Comparison of ENCODE assay signal across 23 cellular contexts in the genomic region with DNA sequence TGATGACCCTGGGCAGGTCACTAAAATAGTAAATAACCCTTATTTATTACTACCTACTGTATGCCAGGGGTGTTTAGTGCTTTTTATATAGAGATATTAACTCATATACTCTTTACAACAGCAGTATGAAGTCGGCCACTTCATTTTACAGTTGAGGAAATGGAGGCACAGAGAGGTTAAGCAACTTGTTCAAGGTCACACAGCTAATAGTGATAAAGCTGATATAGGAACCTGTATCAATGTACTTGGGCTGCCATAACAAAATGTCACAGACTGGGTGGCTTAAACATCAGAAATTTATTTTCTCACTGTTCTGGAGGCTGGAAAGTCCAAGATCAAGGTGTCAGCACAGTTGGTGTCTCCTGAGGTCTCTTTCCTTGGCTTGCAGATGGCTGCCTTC.
DNase-seq lines count a peak whose midpoint lies in the region; ATAC-seq, FAIRE-seq and TF ChIP-seq lines count a peak whose summit lies in the region.
"Had no signal": no experiment of that assay in that cellular context is flagged by ENCODE, and none has a peak within 500 bp of the region (broad histone marks: within the 10 kb centered on the region; RNA-seq: fewer than 3 reads in every experiment).

No MANE protein-coding gene starts in this region.

- H3K4me3 ChIP-seq in A549 (no peak overlapping the region), HEK293 (ENCODE audit: low read depth, low read length) (no peak overlapping the region), H1 (ENCODE audit: extremely low read depth in 1 of 4, insufficient read depth in 2 of 4, low read depth in 3 of 4, low read length in 4 of 4) (no peak overlapping the region), neural progenitor cell (no peak overlapping the region)
- H3K4me3 ChIP-seq: BLaER1 treated with 17β-estradiol and CSF1 and Interleukin-3, amounts not matched to agents 10 nM and 100 nM; GM12878 had no signal

- H2BK15ac ChIP-seq in H1 (ENCODE audit: low read length): no peak overlapping the region

- FAIRE-seq in A549 (lab: Jason Lieb, UNC): no peak
- FAIRE-seq in H1 (lab: Jason Lieb, UNC): peak; percentile 48
- FAIRE-seq: A204.1, D721Med, GM12878, GM12892, GM19239 had no signal

- CTCF ChIA-PET in A549 (lab: Yijun Ruan, JAX): interaction anchor here (1.2 kb wide), 1 partner anchor 13 kb away, joined by 3 read pairs; no protein-coding TSS in a partner anchor
- CTCF ChIA-PET in HEK293 (lab: Yijun Ruan, JAX): no interaction called here
- CTCF ChIA-PET in H1 (lab: Charles Lee; ENCODE audit: partially characterized antibody): interaction anchor here (1.0 to 1.4 kb wide), 2 partner anchors 8 to 9 kb away, joined by 3 to 6 read pairs; no protein-coding TSS in a partner anchor

- TF ChIP-seq CTCF in A549 (IDR thresholded peaks at IDR 0.05): no peak
- no peak for TF ChIP-seq CTCF in HEK293 (tag by site-specific recombination; IDR thresholded peaks at IDR 0.05)
- no peak for TF ChIP-seq CTCF in H1 (IDR thresholded peaks at IDR 0.05; ENCODE audit: control extremely low read depth in 1 of 3, insufficient read depth in 1 of 3, low read depth in 1 of 3, low read length in 3 of 3)
- TF ChIP-seq CTCF in neural progenitor cell (IDR thresholded peaks at IDR 0.05): no peak
- TF ChIP-seq CTCF in GM13977 (IDR thresholded peaks at IDR 0.05; ENCODE audit: extremely low read depth, insufficient read depth, missing control alignments): no peak

- DNase-seq in A549 (ENCODE audit: low read depth in 1 of 2, low spot score in 1 of 2) (no peak), H1 (ENCODE audit: low read depth in 1 of 2, low spot score in 2 of 2) (no peak), neural progenitor cell (ENCODE audit: low spot score) (no peak), GM13977 (ENCODE audit: low spot score) (no peak), SIG-M5 (lab: John Stamatoyannopoulos, UW) (no peak)
- DNase-seq: 8988T; AML-193; Caco-2; Calu3; CD4-positive, alpha-beta T cell; CD8-positive, alpha-beta T cell; DMS79 treated with DMSO at 0.1 percent for 48 hours; GDM1 had no signal

- H3F3A ChIP-seq in neural progenitor cell (ENCODE audit: low read depth): peaks cover 13% of the 10 kb centered on the region

- no peak overlapping the region for H2BK120ac ChIP-seq in H1 (replicated peaks; ENCODE audit: low read depth, low read length)

- no peak overlapping the region for H2BK12ac ChIP-seq in H1 (ENCODE audit: low read depth, low read length)

- no peaks in the 10 kb centered on the region for H3K23me2 ChIP-seq in H1 (ENCODE audit: low read depth, low read length)

- H2AK5ac ChIP-seq in H1 (ENCODE audit: low read depth, low read length): no peak overlapping the region

- POLR2A ChIA-PET in A549 (lab: Yijun Ruan, JAX) (no interaction called here), HEK293 (lab: Yijun Ruan, JAX) (no interaction called here), H1 (lab: Charles Lee; ENCODE audit: partially characterized antibody) (no interaction called here)

- WGBS in A549 (ENCODE audit: missing lambda C conversion rate): 5% methylated on average over 1 of the region's 1 CpG
- WGBS in H1 (ENCODE audit: extremely low coverage in 1 of 2, insufficient coverage in 1 of 2, insufficient read length in 1 of 2, insufficient replicate concordance in 2 of 2, low coverage in 1 of 2, low lambda C conversion rate in 2 of 2, missing lambda C conversion rate in 1 of 2), 2 experiments: 87% methylated on average over 1 of the region's 1 CpG; no CpG with 5 or more reads in 1 of the 2 experiments

- H3K27me3 ChIP-seq in H1 (replicated peaks in 1 of 4; ENCODE audit: control insufficient read depth in 3 of 4, extremely low read depth in 1 of 4, insufficient read depth in 3 of 4, low read length in 3 of 4) (no peaks in the 10 kb centered on the region), neural progenitor cell (peaks cover 37% of the 10 kb centered on the region)
- H3K27me3 ChIP-seq: BLaER1 treated with 17β-estradiol and CSF1 and Interleukin-3, amounts not matched to agents 10 nM and 100 nM had no signal

- H3K79me2 ChIP-seq in H1 (ENCODE audit: control insufficient read depth in 1 of 2, insufficient read depth in 2 of 2, low read length in 2 of 2) (no peaks in the 10 kb centered on the region), neural progenitor cell (ENCODE audit: low read depth) (no peaks in the 10 kb centered on the region)

- H3K18ac ChIP-seq in H1 (ENCODE audit: extremely low read depth, low read length): no peak overlapping the region

- H3K36me3 ChIP-seq in HEK293 (ENCODE audit: control insufficient read depth in 2 of 2, insufficient read depth in 1 of 2, low read length in 2 of 2): no peaks in the 10 kb centered on the region
- no peaks in the 10 kb centered on the region for H3K36me3 ChIP-seq in H1 (ENCODE audit: control insufficient read depth in 2 of 4, insufficient read depth in 4 of 4, low read length in 3 of 4)
- no peaks in the 10 kb centered on the region for H3K36me3 ChIP-seq in neural progenitor cell

- no peak for TF ChIP-seq POLR2A in A549 (IDR thresholded peaks at IDR 0.05; ENCODE audit: low read length)
- TF ChIP-seq POLR2A in H1 (IDR thresholded peaks at IDR 0.05; ENCODE audit: control extremely low read depth in 1 of 2, low read depth in 2 of 2, low read length in 2 of 2): no peak

- in situ Hi-C loops in GM13977 (cut with MboI; ENCODE audit: low pct_unique_long_range_greater_than_20kb, low sequenced_read_pairs, unreplicated experiment): no loop called here

- H3K9ac ChIP-seq in H1 (replicated peaks in 1 of 4; ENCODE audit: extremely low read depth in 1 of 4, low read depth in 3 of 4, low read length in 3 of 4) (no peak overlapping the region), neural progenitor cell (no peak overlapping the region)
- H3K9ac ChIP-seq: BLaER1 treated with 17β-estradiol and CSF1 and Interleukin-3, amounts not matched to agents 10 nM and 100 nM had no signal

- TF ChIP-seq EP300 in A549 (IDR thresholded peaks at IDR 0.05) (no peak), H1 (IDR thresholded peaks at IDR 0.05; ENCODE audit: borderline replicate concordance in 1 of 2, low read depth in 2 of 2, low read length in 2 of 2) (no peak)

- H4K5ac ChIP-seq in H1 (ENCODE audit: insufficient read length, low read depth, low read length): no peak overlapping the region

- no peak overlapping the region for H2BK20ac ChIP-seq in H1 (ENCODE audit: low read length)

- H3K4me3 Mint-ChIP-seq in neural progenitor cell: peak overlapping the region; percentile 58
- H3K4me3 Mint-ChIP-seq: B cell; CD4-positive, alpha-beta T cell; CD8-positive, alpha-beta T cell had no signal

- H3K79me1 ChIP-seq in H1 (ENCODE audit: low read depth, low read length): no peaks in the 10 kb centered on the region

- H3K36me3 Mint-ChIP-seq in neural progenitor cell: peaks cover 8% of the 10 kb centered on the region

- no peak overlapping the region for H3K4ac ChIP-seq in H1 (replicated peaks; ENCODE audit: insufficient read length, low read depth, low read length)

- peaks cover 18% of the 10 kb centered on the region for H3K27me3 Mint-ChIP-seq in neural progenitor cell (ENCODE audit: insufficient read depth, low read depth)
- H3K27me3 Mint-ChIP-seq: B cell; CD4-positive, alpha-beta T cell had no signal

- no peaks in the 10 kb centered on the region for H3K9me3 ChIP-seq in A549
- no peaks in the 10 kb centered on the region for H3K9me3 ChIP-seq in HEK293 (ENCODE audit: control insufficient read depth, insufficient read depth, low read depth, low read length)
- no peaks in the 10 kb centered on the region for H3K9me3 ChIP-seq in H1 (ENCODE audit: insufficient read depth in 2 of 2, low read depth in 1 of 2, low read length in 1 of 2)
- no peaks in the 10 kb centered on the region for H3K9me3 ChIP-seq in neural progenitor cell (ENCODE audit: low read depth)
- H3K9me3 ChIP-seq: Caco-2 had no signal

- H3K27ac Mint-ChIP-seq in neural progenitor cell: no peak overlapping the region
- H3K27ac Mint-ChIP-seq: B cell; CD4-positive, alpha-beta T cell; CD8-positive, alpha-beta T cell had no signal

- peaks cover 37% of the 10 kb centered on the region for H3K4me1 Mint-ChIP-seq in neural progenitor cell
- H3K4me1 Mint-ChIP-seq: B cell had no signal

- no peak overlapping the region for H4K91ac ChIP-seq in H1 (replicated peaks; ENCODE audit: insufficient read length, low read length)

- H3K23ac ChIP-seq in H1 (ENCODE audit: insufficient read length): no peak overlapping the region

- H4K20me1 ChIP-seq in H1 (replicated peaks in 1 of 2; ENCODE audit: control insufficient read depth in 1 of 2, insufficient read depth in 2 of 2, low read length in 2 of 2) (peaks cover 0 to 5% of the 10 kb centered on the region in 2 experiments), neural progenitor cell (ENCODE audit: low read depth) (peaks cover 21% of the 10 kb centered on the region)
- H4K20me1 ChIP-seq: BLaER1 treated with 17β-estradiol and CSF1 and Interleukin-3, amounts not matched to agents 10 nM and 100 nM had no signal

- ATAC-seq in A549 (no peak), GM21367 (IDR thresholded peaks at IDR 0.05; ENCODE audit: unreplicated experiment) (no peak)
- ATAC-seq: CD8-positive, alpha-beta T cell; GM12878 had no signal

- H3K56ac ChIP-seq in H1 (replicated peaks; ENCODE audit: insufficient read length, low read depth, low read length): no peak overlapping the region

- H3K9me3 Mint-ChIP-seq in neural progenitor cell: peaks cover 7% of the 10 kb centered on the region
- H3K9me3 Mint-ChIP-seq: CD4-positive, alpha-beta T cell had no signal

- no peak overlapping the region for H3K4me2 ChIP-seq in A549
- no peak overlapping the region for H3K4me2 ChIP-seq in H1 (ENCODE audit: insufficient read depth in 1 of 2, low read depth in 2 of 2, low read length in 2 of 2)
- no peak overlapping the region for H3K4me2 ChIP-seq in neural progenitor cell
- H3K4me2 ChIP-seq: BLaER1 treated with 17β-estradiol and CSF1 and Interleukin-3, amounts not matched to agents 10 nM and 100 nM had no signal

- H4K8ac ChIP-seq in H1 (ENCODE audit: extremely low read depth, insufficient read depth, low read length): no peak overlapping the region

- H3K4me1 ChIP-seq in A549 (no peaks in the 10 kb centered on the region), HEK293 (ENCODE audit: control insufficient read depth, insufficient read depth, low read length) (no peaks in the 10 kb centered on the region), H1 (replicated peaks in 1 of 4; ENCODE audit: control insufficient read depth in 3 of 4, insufficient read depth in 4 of 4, low read length in 3 of 4) (peaks cover 0 to 5% (median 1%) of the 10 kb centered on the region in 4 experiments; a peak in 2 of 7 replicates), neural progenitor cell (peaks cover 9% of the 10 kb centered on the region)
- H3K4me1 ChIP-seq: Caco-2 had no signal

- TF ChIP-seq RAD21 in A549 (conservative IDR thresholded peaks at IDR 0.05 in 1 of 2, IDR thresholded peaks at IDR 0.05 in 1 of 2): no peak
- TF ChIP-seq RAD21 in H1 (IDR thresholded peaks at IDR 0.05 in 1 of 2, conservative IDR thresholded peaks at IDR 0.05 in 1 of 2; ENCODE audit: low read depth in 2 of 2, low read length in 2 of 2): no peak

- H3K14ac ChIP-seq in H1 (ENCODE audit: insufficient read length): no peak overlapping the region

- H2BK5ac ChIP-seq in H1 (ENCODE audit: low read depth, low read length): no peak overlapping the region

- H3K27ac ChIP-seq in A549: no peak overlapping the region
- H3K27ac ChIP-seq in HEK293 (ENCODE audit: extremely low read depth, low read depth, low read length): no peak overlapping the region
- H3K27ac ChIP-seq in H1 (ENCODE audit: low read depth, low read length): no peak overlapping the region
- no peak overlapping the region for H3K27ac ChIP-seq in neural progenitor cell
- H3K27ac ChIP-seq: BLaER1 treated with 17β-estradiol and CSF1 and Interleukin-3, amounts not matched to agents 10 nM and 100 nM; C4-2B had no signal

- H2AFZ ChIP-seq in H1 (ENCODE audit: low read length) (no peak overlapping the region), neural progenitor cell (replicated peaks) (no peak overlapping the region)
